ENCODE assay signal across 28 cellular contexts in the genomic region with DNA sequence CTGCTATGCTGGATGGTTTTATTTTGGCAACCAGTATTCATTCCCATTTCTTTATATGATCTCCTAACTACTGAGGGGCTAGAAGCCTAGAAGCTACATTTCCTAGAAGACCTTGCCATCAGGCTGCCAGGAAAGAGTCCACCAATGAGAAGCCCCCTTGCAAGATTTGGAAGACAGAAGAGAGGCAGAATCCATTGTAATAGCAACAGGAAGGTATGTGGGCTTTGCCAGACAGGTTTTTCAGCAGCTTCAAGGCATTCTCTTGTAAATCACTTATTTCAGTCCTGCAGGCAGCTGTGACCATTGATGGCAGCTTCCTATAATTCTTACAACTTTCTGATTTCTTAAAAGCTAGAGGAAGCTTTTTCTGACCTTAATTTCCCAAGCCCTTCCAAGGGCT.
"Had no signal": no experiment of that assay in that cellular context is flagged by ENCODE, and none has a peak within 500 bp of the region (broad histone marks: within the 10 kb centered on the region; RNA-seq: fewer than 3 reads in every experiment).

No MANE protein-coding gene starts in this region.

- H3K4me1 ChIP-seq: gastrocnemius medialis, right lobe of liver, testis, upper lobe of left lung, vagina had no signal

- DNase-seq: activated CD4-positive, alpha-beta memory T cell treated with anti-CD3 and anti-CD28 coated beads, Interleukin-2, amount 10 ng/mL, durations not matched to agents 7 days and 5 days; activated CD4-positive, alpha-beta T cell treated with anti-CD3 and anti-CD28 coated beads, Interleukin-2, amount 10 ng/mL, durations not matched to agents 7 days and 5 days; activated CD4-positive, CD25-positive, alpha-beta regulatory T cell treated with anti-CD3 and anti-CD28 coated beads, Interleukin-2, amount 50 U/mL, for 72 hours; activated CD8-positive, alpha-beta memory T cell treated with anti-CD3 and anti-CD28 coated beads, Interleukin-2, amount 50 U/mL, for 48 hours; activated gamma-delta T cell treated with Interleukin-2 at 50 U/mL for 16 hours; activated naive CD4-positive, alpha-beta T cell treated with anti-CD3 and anti-CD28 coated beads, Interleukin-2, amount 50 U/mL, for 16 hours; activated T-cell treated with anti-CD3 and anti-CD28 coated beads, Interleukin-2, amount 50 U/mL, for 24 hours; amygdala; caudate nucleus; cortex of kidney; effector memory CD8-positive, alpha-beta T cell; erythroblast; gastrocnemius medialis; glutamatergic neuron; kidney; left colon; mammary epithelial cell; naive B cell; nephron progenitor cell; right lobe of liver; stimulated activated CD4-positive, alpha-beta T cell treated with anti-CD3 and anti-CD28 coated beads, Interleukin-4, amount 100 ng/mL, for 1 hour; stimulated activated naive CD8-positive, alpha-beta T cell treated with anti-CD3 and anti-CD28 coated beads, Interleukin-15, Interleukin-2, amounts not matched to agents 100 U/mL and 50 U/mL, for 24 hours; T-helper 9 cell; testis; upper lobe of left lung had no signal

- H3K9me3 ChIP-seq: gastrocnemius medialis, neutrophil, right lobe of liver, testis, upper lobe of left lung, vagina had no signal

- H3K36me3 ChIP-seq: gastrocnemius medialis, neutrophil, right lobe of liver, upper lobe of left lung, vagina had no signal

- H3K4me3 ChIP-seq: gastrocnemius medialis, right lobe of liver, testis, upper lobe of left lung, vagina had no signal

- H3K27me3 ChIP-seq: gastrocnemius medialis, neutrophil, right lobe of liver, testis, upper lobe of left lung, vagina had no signal

- H3K27ac ChIP-seq: gastrocnemius medialis, neutrophil, right lobe of liver, testis, upper lobe of left lung, vagina, VCaP had no signal
